8 cellular contexts compared by ENCODE assay signal in the genomic region with DNA sequence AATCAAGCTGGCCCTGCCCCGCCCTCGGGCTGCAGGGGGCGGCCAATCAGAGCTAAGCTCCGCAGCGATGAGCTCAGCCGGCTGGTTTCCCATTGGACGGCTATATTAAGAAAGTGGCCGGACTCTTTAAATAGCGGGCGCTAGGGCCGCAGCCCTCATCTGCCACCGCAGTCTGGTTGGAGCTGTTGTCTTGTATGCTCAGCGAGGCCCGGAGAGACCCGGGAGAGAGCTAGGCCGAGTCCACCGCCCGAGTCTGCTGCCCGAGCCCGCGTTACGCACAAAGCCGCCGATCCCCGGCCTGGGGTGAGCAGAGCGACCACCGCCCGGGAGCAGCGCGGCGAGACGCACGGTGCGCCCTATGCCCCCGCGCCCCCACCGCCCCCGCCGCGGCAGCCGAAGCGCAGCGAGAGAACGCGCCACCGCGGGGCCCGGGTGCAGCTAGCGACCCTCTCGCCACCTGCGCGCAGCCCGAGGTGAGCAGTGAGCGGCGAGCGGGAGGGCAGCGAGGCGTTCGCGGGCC. TPM values are rescaled to one million over a fixed set of nuclear protein-coding genes. Genes with fewer than 3 reads are reported as not detected.
DNase-seq lines count a peak whose midpoint lies in the region; ATAC-seq and TF ChIP-seq lines count a peak whose summit lies in the region.

A gene (plus strand): TSS at position 158 of the 520 bp plus-strand sequence. CDS start 392 bp downstream, outside the sequence.

- no peak within 1 kb of the TSS for H2BK120ac ChIP-seq in H9 (ENCODE audit: low read depth, low read length, poor library complexity, severe bottlenecking)

- H3K9ac ChIP-seq in ES-I3 (ENCODE audit: low read depth, low read length) (peak within 1 kb of the TSS; percentile 84), H9 (ENCODE audit: extremely low read depth, insufficient read length, low read length) (peak within 1 kb of the TSS; percentile 46), MM.1S (ENCODE audit: low read length) (peak within 1 kb of the TSS; percentile 98), neural progenitor cell (peak within 1 kb of the TSS; percentile 42), stomach smooth muscle (ENCODE audit: low read length in 2 of 2) (peak within 1 kb of the TSS; percentile 100)

- H3K9me3 Mint-ChIP-seq in H9 (no peaks in the 10 kb centered on the region; a peak in 1 of 5 replicates), neural progenitor cell (no peaks in the 10 kb centered on the region)

- H3F3A ChIP-seq in MM.1S (ENCODE audit: insufficient read depth, low read length), result peaks cover 21% of the 10 kb centered on the region; the same call in 1 of the 2 replicates
- peaks cover 25% of the 10 kb centered on the region for H3F3A ChIP-seq in neural progenitor cell (ENCODE audit: low read depth)

- H3K4ac ChIP-seq in H9 (ENCODE audit: low read depth, low read length), result no peak within 1 kb of the TSS

- H4K20me1 ChIP-seq in H9 (ENCODE audit: control insufficient read depth, insufficient read depth, insufficient read length) (no peaks in the 10 kb centered on the region), MM.1S (ENCODE audit: insufficient read depth, low read length) (no peaks in the 10 kb centered on the region), neural progenitor cell (ENCODE audit: low read depth) (peaks cover 31% of the 10 kb centered on the region)

- no peak within 1 kb of the TSS for H2BK15ac ChIP-seq in H9 (ENCODE audit: low read depth, low read length)

- H3K23ac ChIP-seq in H9 (ENCODE audit: insufficient read length, low read depth, low read length), result no peak within 1 kb of the TSS

- no peaks in the 10 kb centered on the region for H3K9me3 ChIP-seq in ES-I3 (ENCODE audit: control insufficient read depth, insufficient read depth, low read length)
- no peaks in the 10 kb centered on the region for H3K9me3 ChIP-seq in H9 (ENCODE audit: control insufficient read depth, low read depth, low read length)
- no peaks in the 10 kb centered on the region for H3K9me3 ChIP-seq in MM.1S (replicated peaks; ENCODE audit: insufficient read depth, low read length)
- H3K9me3 ChIP-seq in SJCRH30 (replicated peaks), result no peaks in the 10 kb centered on the region
- H3K9me3 ChIP-seq in neural progenitor cell (ENCODE audit: low read depth), result no peaks in the 10 kb centered on the region
- H3K9me3 ChIP-seq in stomach smooth muscle (ENCODE audit: control insufficient read depth in 2 of 2, low read length in 2 of 2), result no peaks in the 10 kb centered on the region

- H3K4me1 Mint-ChIP-seq in H9 (peaks cover 39 to 54% of the 10 kb centered on the region in 2 experiments), neural progenitor cell (peaks cover 52% of the 10 kb centered on the region)

- TF ChIP-seq CTCF in H9 (conservative IDR thresholded peaks at IDR 0.05) (no peak), MM.1S (IDR thresholded peaks at IDR 0.05; ENCODE audit: low read length) (no peak), foreskin keratinocyte (conservative IDR thresholded peaks at IDR 0.05) (peak; percentile 7), neural progenitor cell (IDR thresholded peaks at IDR 0.05) (no peak)

- peak within 1 kb of the TSS in 2 of 3 experiments; percentile 79 to 85; a peak in 3 of 7 replicates for H3K27ac Mint-ChIP-seq in H9
- H3K27ac Mint-ChIP-seq in neural progenitor cell, result peak within 1 kb of the TSS; percentile 74

- no peak within 1 kb of the TSS for H2AK5ac ChIP-seq in H9 (ENCODE audit: insufficient read length, low read length)

- no peak within 1 kb of the TSS for H2AFZ ChIP-seq in H9 (ENCODE audit: low read length)
- H2AFZ ChIP-seq in MM.1S (ENCODE audit: low read length), result peak within 1 kb of the TSS; percentile 43; the same call in 1 of the 2 replicates
- peak within 1 kb of the TSS; percentile 51 for H2AFZ ChIP-seq in neural progenitor cell (replicated peaks)

- H3K27ac ChIP-seq in H9 (ENCODE audit: insufficient read length, low read depth, low read length) (no peak within 1 kb of the TSS), MM.1S (ENCODE audit: low read length) (peak within 1 kb of the TSS; percentile 68; the same call in 1 of the 2 replicates), SJCRH30 (peak within 1 kb of the TSS; percentile 94), foreskin keratinocyte (peak within 1 kb of the TSS; percentile 84), neural progenitor cell (no peak within 1 kb of the TSS), stomach smooth muscle (ENCODE audit: low read length) (peak within 1 kb of the TSS; percentile 100)

- peak within 1 kb of the TSS; percentile 72 for H3K14ac ChIP-seq in H9 (ENCODE audit: insufficient read depth, low read length)

- H3K27me3 ChIP-seq in H9 (ENCODE audit: insufficient read depth, low read length) (peaks cover 13% of the 10 kb centered on the region; the same call in 1 of the 2 replicates), MM.1S (replicated peaks; ENCODE audit: insufficient read depth, low read length) (no peaks in the 10 kb centered on the region), SJCRH30 (no peaks in the 10 kb centered on the region), foreskin keratinocyte (no peaks in the 10 kb centered on the region), neural progenitor cell (peaks cover 70% of the 10 kb centered on the region), stomach smooth muscle (ENCODE audit: control insufficient read depth in 1 of 2, insufficient read depth in 2 of 2, low read length in 2 of 2) (no peaks in the 10 kb centered on the region)

- H3K4me2 ChIP-seq in H9 (ENCODE audit: insufficient read depth, insufficient read length, low read length) (peak within 1 kb of the TSS; percentile 54), MM.1S (ENCODE audit: low read depth, low read length) (peak within 1 kb of the TSS; percentile 96), neural progenitor cell (peak within 1 kb of the TSS; percentile 83)

- H3K27me3 Mint-ChIP-seq in H9 (ENCODE audit: low read depth) (peaks cover 63% of the 10 kb centered on the region), neural progenitor cell (ENCODE audit: insufficient read depth, low read depth) (peaks cover 4% of the 10 kb centered on the region)

- H2BK12ac ChIP-seq in H9 (ENCODE audit: insufficient read length, low read depth, low read length), result no peak within 1 kb of the TSS

- H3K4me3 Mint-ChIP-seq in H9 (peak within 1 kb of the TSS; percentile 75 to 90), neural progenitor cell (peak within 1 kb of the TSS; percentile 96)

- H3K4me3 ChIP-seq in MM.1S (ENCODE audit: low read length) (peak within 1 kb of the TSS; percentile 95), SJCRH30 (peak within 1 kb of the TSS; percentile 95), neural progenitor cell (peak within 1 kb of the TSS; percentile 59), stomach smooth muscle (ENCODE audit: low read length in 2 of 2) (peak within 1 kb of the TSS; percentile 99)

- peak within 1 kb of the TSS; percentile 69 for H3K18ac ChIP-seq in H9 (ENCODE audit: insufficient read length, low read depth, low read length)

- H3K23me2 ChIP-seq in H9 (ENCODE audit: insufficient read length, low read depth, low read length, poor library complexity, severe bottlenecking), result peaks cover 9% of the 10 kb centered on the region

- no peaks in the 10 kb centered on the region for H3K79me1 ChIP-seq in H9 (ENCODE audit: insufficient read depth, low read depth, low read length, poor library complexity, severe bottlenecking)

- H3K36me3 ChIP-seq in ES-I3 (ENCODE audit: insufficient read depth, low read length) (0 out of 2 replicates have a peak, but pooled peaks cover 6% of the 10 kb centered on the region), MM.1S (replicated peaks; ENCODE audit: insufficient read depth, low read length) (no peaks in the 10 kb centered on the region), SJCRH30 (peaks cover 18% of the 10 kb centered on the region), neural progenitor cell (no peaks in the 10 kb centered on the region), stomach smooth muscle (ENCODE audit: control insufficient read depth in 2 of 2, insufficient read depth in 2 of 2, low read length in 2 of 2) (peaks cover 13 to 23% of the 10 kb centered on the region in 2 donors)

- DNase-seq in H9 (peak; percentile 97), MM.1S (peak; percentile 99), SJCRH30 (peak; percentile 99 to 100), foreskin keratinocyte (peak; percentile 86 to 94), neural progenitor cell (ENCODE audit: low spot score) (peak; percentile 99)
- peak; percentile 90 for DNase-seq in activated naive CD4-positive, alpha-beta T cell treated with Interleukin-2 at 50 U/mL for 16 hours

- no peaks in the 10 kb centered on the region for H3K9me2 ChIP-seq in MM.1S (replicated peaks; ENCODE audit: insufficient read depth, low read length)

- peak; percentile 94 for ATAC-seq in foreskin keratinocyte

- no peak within 1 kb of the TSS for H3K56ac ChIP-seq in H9 (ENCODE audit: insufficient read length, low read depth, low read length)

- WGBS in H9 (ENCODE audit: extremely low coverage, insufficient read length, low lambda C conversion rate), result no CpG with 5 or more reads among the region's 60 CpGs

- H3T11ph ChIP-seq in H9 (ENCODE audit: low read length), result no peak within 1 kb of the TSS

- H2BK5ac ChIP-seq in H9 (ENCODE audit: insufficient read length, low read length), result no peak within 1 kb of the TSS

- no peak within 1 kb of the TSS for H4K5ac ChIP-seq in H9 (ENCODE audit: insufficient read length, low read depth, low read length)

- H3K4me1 ChIP-seq in ES-I3 (ENCODE audit: insufficient read depth, low read length) (peaks cover 32% of the 10 kb centered on the region), H9 (ENCODE audit: insufficient read depth, low read length) (no peaks in the 10 kb centered on the region), MM.1S (ENCODE audit: low read length) (peaks cover 25% of the 10 kb centered on the region), SJCRH30 (peaks cover 32% of the 10 kb centered on the region), foreskin keratinocyte (peaks cover 7% of the 10 kb centered on the region), neural progenitor cell (peaks cover 39% of the 10 kb centered on the region), stomach smooth muscle (ENCODE audit: control insufficient read depth, insufficient read depth, low read length) (peaks cover 27% of the 10 kb centered on the region)

- H4K91ac ChIP-seq in H9 (ENCODE audit: insufficient read length, low read depth, low read length), result no peak within 1 kb of the TSS

- no peaks in the 10 kb centered on the region for H3K36me3 Mint-ChIP-seq in H9 (ENCODE audit: insufficient read depth in 1 of 3, low read depth in 3 of 3)
- peaks cover 4% of the 10 kb centered on the region for H3K36me3 Mint-ChIP-seq in neural progenitor cell

- H3K79me2 ChIP-seq in H9 (ENCODE audit: insufficient read depth, low read length) (no peaks in the 10 kb centered on the region), MM.1S (ENCODE audit: low read length) (peaks cover 19% of the 10 kb centered on the region), neural progenitor cell (ENCODE audit: low read depth) (no peaks in the 10 kb centered on the region)

- H4K8ac ChIP-seq in H9 (replicated peaks; ENCODE audit: insufficient read length, low read depth, low read length), result no peak within 1 kb of the TSS

- H2BK20ac ChIP-seq in H9 (ENCODE audit: low read depth, low read length, poor library complexity, severe bottlenecking), result no peak within 1 kb of the TSS

RNA-seq across cellular contexts. Expression of the gene that starts here (rescaled TPM):
- 10.3 and 10.8 TPM in 2 replicates for total RNA-seq in H9 (2021)
- 138 and 146 TPM in 2 replicates for total RNA-seq in SJCRH30 (2014; rRNA removed; shearing (Covaris generic))
- total RNA-seq in foreskin keratinocyte, result 46.8 and 64.3 TPM in 2 replicates
- polyA plus RNA-seq in foreskin keratinocyte, result 31.0 and 40.3 TPM in 2 replicates
- 16.1 and 28.7 TPM in 2 replicates for total RNA-seq in neural progenitor cell (ENCODE audit: low replicate concordance)

Comparison
In these comparisons a context has a peak if more than half of its experiments do, and no peak if none do; other contexts are left out.
1. H3K9ac ChIP-seq: peak in every context shown above with its lines; median percentile 100 in stomach smooth muscle; 98 in MM.1S; 84 in ES-I3; 46 in H9; 42 in neural progenitor cell.
2. H3K27ac ChIP-seq: peak in MM.1S (single experiment), SJCRH30 (single experiment), foreskin keratinocyte (single experiment) and stomach smooth muscle (single experiment); none in H9 (single experiment) and neural progenitor cell (single experiment).
3. Peak in every context shown above with its lines, with median percentiles within 50 percentile points of each other: DNase-seq, H3K4me2 ChIP-seq and H3K4me3 ChIP-seq.